Comparison of ENCODE assay signal across 8 cellular contexts in genomic region chr7:72925546-72926120, GRCh38. TPM values are rescaled to one million over a fixed set of nuclear protein-coding genes. Genes with fewer than 3 reads are reported as not detected.
DNase-seq lines count a peak whose midpoint lies in the region; ATAC-seq and TF ChIP-seq lines count a peak whose summit lies in the region.

No MANE protein-coding gene starts in this region.

- CTCF ChIA-PET in activated CD4-positive, alpha-beta T cell treated with anti-CD3 and anti-CD28 coated beads, Interleukin-2, amount 10 ng/mL, durations not matched to agents 7 days and 5 days (lab: Charles Lee): no interaction called here
- CTCF ChIA-PET in Panc1 (lab: Charles Lee): no interaction called here

- peaks cover 47% of the 10 kb centered on the region for H3K36me3 Mint-ChIP-seq in activated CD4-positive, alpha-beta T cell treated with anti-CD3 and anti-CD28 coated beads, Interleukin-2, amount 10 ng/mL, durations not matched to agents 7 days and 5 days (ENCODE audit: low read depth)

- TF ChIP-seq CTCF in Panc1 (IDR thresholded peaks at IDR 0.05) (no peak), osteoblast (IDR thresholded peaks at IDR 0.05; ENCODE audit: extremely low read depth, low read depth, low read length) (no peak)

- H3K36me3 ChIP-seq in Panc1 (ENCODE audit: control insufficient read depth, insufficient read depth, low read length) (peaks cover 28% of the 10 kb centered on the region), esophagus (ENCODE audit: control insufficient read depth in 2 of 2, insufficient read depth in 2 of 2, low read length in 1 of 2) (peaks cover 0 to 4% of the 10 kb centered on the region in 2 donors), osteoblast (ENCODE audit: insufficient read depth, low read length) (peaks cover 43% of the 10 kb centered on the region)

- intact Hi-C loops in Panc1 (cut with micrococcal nuclease; ENCODE audit: unreplicated experiment): no loop called here
- intact Hi-C loops in left colon (cut with DNase I, micrococcal nuclease): no loop called here

- H4K20me1 ChIP-seq in osteoblast (ENCODE audit: insufficient read depth, low read length): peaks cover 8% of the 10 kb centered on the region

- H3K4me1 ChIP-seq in Panc1 (ENCODE audit: control insufficient read depth, insufficient read depth, low read length): peaks cover 14% of the 10 kb centered on the region
- H3K4me1 ChIP-seq in esophagus (ENCODE audit: control insufficient read depth in 2 of 2, insufficient read depth in 2 of 2, low read length in 1 of 2): no peaks in the 10 kb centered on the region
- peaks cover 11% of the 10 kb centered on the region for H3K4me1 ChIP-seq in osteoblast (ENCODE audit: insufficient read depth, low read length)

- H3K4me1 Mint-ChIP-seq in activated CD4-positive, alpha-beta T cell treated with anti-CD3 and anti-CD28 coated beads, Interleukin-2, amount 10 ng/mL, durations not matched to agents 7 days and 5 days: peaks cover 28% of the 10 kb centered on the region

- in situ Hi-C loops in Panc1 (cut with HindIII; ENCODE audit: low pct_unique_long_range_greater_than_20kb, low sequenced_read_pairs): no loop called here

- peak overlapping the region; percentile 99 for H3K27ac ChIP-seq in Panc1 (ENCODE audit: low read length)
- peak overlapping the region; percentile 94 to 95 for H3K27ac ChIP-seq in esophagus (ENCODE audit: low read depth in 2 of 2, low read length in 1 of 2)
- peak overlapping the region; percentile 87 for H3K27ac ChIP-seq in osteoblast (ENCODE audit: low read depth, low read length)

- H3K27me3 Mint-ChIP-seq in activated CD4-positive, alpha-beta T cell treated with anti-CD3 and anti-CD28 coated beads, Interleukin-2, amount 10 ng/mL, durations not matched to agents 7 days and 5 days: no peaks in the 10 kb centered on the region

- BruUV-seq in Panc1 (replicated peaks; lab: Mats Ljungman, UMichigan): no TSS peak

- H3K79me2 ChIP-seq in osteoblast (ENCODE audit: insufficient read depth, low read length): peaks cover 67% of the 10 kb centered on the region

- peak overlapping the region; percentile 93 for H3K4me3 Mint-ChIP-seq in activated CD4-positive, alpha-beta T cell treated with anti-CD3 and anti-CD28 coated beads, Interleukin-2, amount 10 ng/mL, durations not matched to agents 7 days and 5 days

- H3K4me3 ChIP-seq in Panc1 (ENCODE audit: low read depth in 2 of 2, low read length in 2 of 2): peak overlapping the region; percentile 72 to 82
- H3K4me3 ChIP-seq in esophagus (ENCODE audit: low read depth in 1 of 2, low read length in 2 of 2): peak overlapping the region; percentile 66 to 85
- peak overlapping the region; percentile 78 for H3K4me3 ChIP-seq in osteoblast (ENCODE audit: insufficient read depth, low read length)

- H3K27me3 ChIP-seq in Panc1 (ENCODE audit: control insufficient read depth, insufficient read depth, low read length): no peaks in the 10 kb centered on the region
- H3K27me3 ChIP-seq in esophagus (ENCODE audit: control insufficient read depth in 1 of 2, insufficient read depth in 2 of 2, low read length in 2 of 2): no peaks in the 10 kb centered on the region
- no peaks in the 10 kb centered on the region for H3K27me3 ChIP-seq in osteoblast (ENCODE audit: insufficient read depth, low read length)

- no peak overlapping the region for H2AFZ ChIP-seq in osteoblast (ENCODE audit: low read length)

- POLR2A ChIA-PET in activated CD4-positive, alpha-beta T cell treated with anti-CD3 and anti-CD28 coated beads, Interleukin-2, amount 10 ng/mL, durations not matched to agents 7 days and 5 days (lab: Charles Lee): no interaction called here
- POLR2A ChIA-PET in Panc1 (lab: Charles Lee): no interaction called here

- peak overlapping the region; percentile 94 for H3K27ac Mint-ChIP-seq in activated CD4-positive, alpha-beta T cell treated with anti-CD3 and anti-CD28 coated beads, Interleukin-2, amount 10 ng/mL, durations not matched to agents 7 days and 5 days

- no peaks in the 10 kb centered on the region for H3K9me3 ChIP-seq in Panc1 (ENCODE audit: control insufficient read depth, insufficient read depth, low read depth, low read length)
- no peaks in the 10 kb centered on the region for H3K9me3 ChIP-seq in esophagus (ENCODE audit: control insufficient read depth in 2 of 2, insufficient read depth in 1 of 2, low read depth in 1 of 2, low read length in 1 of 2)
- no peaks in the 10 kb centered on the region for H3K9me3 ChIP-seq in osteoblast (ENCODE audit: low read depth, low read length)

- 0 to 1% methylated on average over 32 to 35 of the region's 35 CpGs for WGBS in esophagus, 2 donors

- H3K4me2 ChIP-seq in osteoblast (ENCODE audit: insufficient read depth, low read length): peak overlapping the region; percentile 97

- ATAC-seq in Panc1 (no peak), left colon (no peak), GM21390 (IDR thresholded peaks at IDR 0.05; ENCODE audit: unreplicated experiment) (no peak)

- no peak for DNase-seq in activated CD4-positive, alpha-beta T cell treated with anti-CD3 and anti-CD28 coated beads, Interleukin-2, amount 10 ng/mL, durations not matched to agents 7 days and 5 days
- no peak for DNase-seq in activated CD4-positive, alpha-beta T cell treated with anti-CD3 and anti-CD28 coated beads, Interleukin-2, amount 50 U/mL, for 4 hours
- DNase-seq in Panc1 (ENCODE audit: low read depth, low spot score) (no peak), osteoblast (ENCODE audit: insufficient read length, low spot score, missing footprints) (peak; percentile 51), midbrain (lab: John Stamatoyannopoulos, UW) (no peak), left colon (no peak)

- no peaks in the 10 kb centered on the region for H3K9me3 Mint-ChIP-seq in activated CD4-positive, alpha-beta T cell treated with anti-CD3 and anti-CD28 coated beads, Interleukin-2, amount 10 ng/mL, durations not matched to agents 7 days and 5 days

RNA-seq across cellular contexts. Expression of gene POM121, which starts 0.7 kb away (rescaled TPM):
- 10 to 100 TPM; 55.0 to 59.6 TPM for total RNA-seq in activated CD4-positive, alpha-beta T cell treated with anti-CD3 and anti-CD28 coated beads, Interleukin-2, amount 10 ng/mL, durations not matched to agents 7 days and 5 days
- total RNA-seq in Panc1 (2021; ENCODE audit: unreplicated experiment) (62.4 TPM), osteoblast (5.6 and 6.5 TPM in 2 replicates), left colon (10 to 100 TPM; 27.5 to 37.7 TPM)
- polyA plus RNA-seq in Panc1 (2012; ENCODE audit: insufficient read length): 53.1 TPM
- 10 to 100 TPM; 10.2 to 10.8 TPM for polyA plus RNA-seq in esophagus

RNA-seq across cellular contexts. Expression of gene TRIM74, which starts 43.6 kb away (rescaled TPM):
- total RNA-seq in activated CD4-positive, alpha-beta T cell treated with anti-CD3 and anti-CD28 coated beads, Interleukin-2, amount 10 ng/mL, durations not matched to agents 7 days and 5 days: 1 to 10 TPM; 1.2 to 1.5 TPM
- total RNA-seq in Panc1 (2021; ENCODE audit: unreplicated experiment) (0.46 TPM), osteoblast (not detected in 2 replicates), left colon (under 1 TPM in 1 of 2 donors, not detected in 1; 0.58 TPM)
- 2.4 TPM for polyA plus RNA-seq in Panc1 (2012; ENCODE audit: insufficient read length)
- polyA plus RNA-seq in esophagus: under 1 TPM; 0.19 to 0.41 TPM
